ENCODE assay signal across 13 cellular contexts in genomic region chr4:52657317-52657629, GRCh38. TPM values are rescaled to one million over a fixed set of nuclear protein-coding genes. Genes with fewer than 3 reads are reported as not detected.
DNase-seq lines count a peak whose midpoint lies in the region; ATAC-seq and TF ChIP-seq lines count a peak whose summit lies in the region.
"Had no signal": no experiment of that assay in that cellular context is flagged by ENCODE, and none has a peak within 500 bp of the region (broad histone marks: within the 10 kb centered on the region; RNA-seq: fewer than 3 reads in every experiment).

No MANE protein-coding gene starts in this region.

- peaks cover 13% of the 10 kb centered on the region for H3K27me3 Mint-ChIP-seq in stimulated activated naive CD8-positive, alpha-beta T cell treated with anti-CD3 and anti-CD28 coated beads, Interleukin-15, Interleukin-2, amounts not matched to agents 100 ng/mL and 50 ng/mL, for 24 hours
- no peaks in the 10 kb centered on the region for H3K27me3 Mint-ChIP-seq in central memory CD8-positive, alpha-beta T cell
- peaks cover 0 to 3% (median 0%) of the 10 kb centered on the region in 3 donors for H3K27me3 Mint-ChIP-seq in naive B cell

- peaks cover 3% of the 10 kb centered on the region for H3K9me3 Mint-ChIP-seq in stimulated activated naive CD8-positive, alpha-beta T cell treated with anti-CD3 and anti-CD28 coated beads, Interleukin-15, Interleukin-2, amounts not matched to agents 100 ng/mL and 50 ng/mL, for 24 hours
- no peaks in the 10 kb centered on the region for H3K9me3 Mint-ChIP-seq in central memory CD8-positive, alpha-beta T cell
- H3K9me3 Mint-ChIP-seq in naive B cell, result no peaks in the 10 kb centered on the region
- H3K9me3 Mint-ChIP-seq: stimulated activated naive CD8-positive, alpha-beta T cell treated with anti-CD3 and anti-CD28 coated beads, Interleukin-15, amount 100 ng/mL, for 72 hours had no signal

- no peak overlapping the region for H3K4me3 ChIP-seq in WERI-Rb-1 (ENCODE audit: low read depth, low read length)

- peak overlapping the region; percentile 71 for H3K4me3 Mint-ChIP-seq in stimulated activated naive CD8-positive, alpha-beta T cell treated with anti-CD3 and anti-CD28 coated beads, Interleukin-15, Interleukin-2, amounts not matched to agents 100 ng/mL and 50 ng/mL, for 24 hours
- peak overlapping the region; percentile 81 for H3K4me3 Mint-ChIP-seq in central memory CD8-positive, alpha-beta T cell
- H3K4me3 Mint-ChIP-seq in naive B cell, result peak overlapping the region in 7 of 8 donors; percentile 32 to 91 (median 81)

- peaks cover 4% of the 10 kb centered on the region for H3K36me3 Mint-ChIP-seq in stimulated activated naive CD8-positive, alpha-beta T cell treated with anti-CD3 and anti-CD28 coated beads, Interleukin-15, Interleukin-2, amounts not matched to agents 100 ng/mL and 50 ng/mL, for 24 hours (ENCODE audit: low read depth)
- H3K36me3 Mint-ChIP-seq in central memory CD8-positive, alpha-beta T cell (ENCODE audit: insufficient read depth), result peaks cover 5% of the 10 kb centered on the region
- H3K36me3 Mint-ChIP-seq in naive B cell, result peaks cover 0 to 3% of the 10 kb centered on the region in 2 donors

- H3K27me3 ChIP-seq in WERI-Rb-1 (ENCODE audit: insufficient read depth, low read depth, severe bottlenecking), result peaks cover 52% of the 10 kb centered on the region
- H3K27me3 ChIP-seq: MG63 had no signal

- no peak overlapping the region for H3K27ac ChIP-seq in WERI-Rb-1
- H3K27ac ChIP-seq: lower lobe of right lung had no signal

- DNase-seq in stimulated activated naive CD8-positive, alpha-beta T cell treated with anti-CD3 and anti-CD28 coated beads, Interleukin-15, Interleukin-2, amounts not matched to agents 100 U/mL and 50 U/mL, for 24 hours, result no peak
- no peak for DNase-seq in central memory CD8-positive, alpha-beta T cell (ENCODE audit: low spot score in 2 of 2)
- no peak for DNase-seq in naive B cell
- DNase-seq in WERI-Rb-1, result no peak
- DNase-seq in NCI-H2081 treated with DMSO at 0.1 percent for 48 hours (lab: John Stamatoyannopoulos, UW), result no peak
- DNase-seq: activated gamma-delta T cell; lower lobe of right lung; MG63; NCI-H774; stimulated activated naive CD8-positive, alpha-beta T cell treated with anti-CD3 and anti-CD28 coated beads, Interleukin-15, amount 100 ng/mL, for 72 hours had no signal

- no peaks in the 10 kb centered on the region for H3K36me3 ChIP-seq in WERI-Rb-1
- H3K36me3 ChIP-seq: lower lobe of right lung had no signal

- H3K4me1 Mint-ChIP-seq in stimulated activated naive CD8-positive, alpha-beta T cell treated with anti-CD3 and anti-CD28 coated beads, Interleukin-15, Interleukin-2, amounts not matched to agents 100 ng/mL and 50 ng/mL, for 24 hours (ENCODE audit: low read depth), result peaks cover 11% of the 10 kb centered on the region
- peaks cover 34% of the 10 kb centered on the region for H3K4me1 Mint-ChIP-seq in central memory CD8-positive, alpha-beta T cell
- H3K4me1 Mint-ChIP-seq in naive B cell, result peaks cover 8 to 31% (median 18%) of the 10 kb centered on the region in 3 donors

- H3K27ac Mint-ChIP-seq in stimulated activated naive CD8-positive, alpha-beta T cell treated with anti-CD3 and anti-CD28 coated beads, Interleukin-15, Interleukin-2, amounts not matched to agents 100 ng/mL and 50 ng/mL, for 24 hours, result no peak overlapping the region
- H3K27ac Mint-ChIP-seq in central memory CD8-positive, alpha-beta T cell (ENCODE audit: low read depth), result no peak overlapping the region
- H3K27ac Mint-ChIP-seq in naive B cell, result peak overlapping the region in 4 of 6 donors; percentile 15 to 63 (median 40)
- H3K27ac Mint-ChIP-seq: stimulated activated naive CD8-positive, alpha-beta T cell treated with anti-CD3 and anti-CD28 coated beads, Interleukin-15, amount 100 ng/mL, for 72 hours had no signal

- no peaks in the 10 kb centered on the region for H3K9me3 ChIP-seq in WERI-Rb-1 (ENCODE audit: severe bottlenecking)
- H3K9me3 ChIP-seq: lower lobe of right lung, MG63 had no signal

- no peak for TF ChIP-seq CTCF in WERI-Rb-1 (IDR thresholded peaks at IDR 0.05; ENCODE audit: low read depth, low read length)

- no peak for ATAC-seq in stimulated activated naive CD8-positive, alpha-beta T cell treated with anti-CD3 and anti-CD28 coated beads, Interleukin-15, Interleukin-2, amounts not matched to agents 100 U/mL and 50 U/mL, for 24 hours
- ATAC-seq in central memory CD8-positive, alpha-beta T cell (replicated peaks; ENCODE audit: extremely low read depth, poor library complexity, severe bottlenecking), result no peak
- ATAC-seq in naive B cell (ENCODE audit: low read depth in 2 of 2) (no peak), GM18867 (IDR thresholded peaks at IDR 0.05; ENCODE audit: unreplicated experiment) (no peak), HG03159 (IDR thresholded peaks at IDR 0.05; ENCODE audit: unreplicated experiment) (no peak)
- ATAC-seq: lower lobe of right lung; stimulated activated naive CD8-positive, alpha-beta T cell treated with anti-CD3 and anti-CD28 coated beads, Interleukin-15, amount 100 ng/mL, for 72 hours had no signal

RNA-seq across cellular contexts. Expression of gene USP46, which starts 1.8 kb away (rescaled TPM):
- polyA plus RNA-seq in naive B cell (ENCODE audit: low read depth in 6 of 6), result 1 to 10 TPM; 1.2 to 5.2 (median 1.8) TPM

Comparison
In these comparisons a context has a peak if more than half of its experiments do, and no peak if none do; other contexts are left out.
1. H3K27ac Mint-ChIP-seq: peak in naive B cell (4 of 6); none in stimulated activated naive CD8-positive, alpha-beta T cell treated with anti-CD3 and anti-CD28 coated beads, Interleukin-15, Interleukin-2, amounts not matched to agents 100 ng/mL and 50 ng/mL, for 24 hours (single experiment) and central memory CD8-positive, alpha-beta T cell (single experiment).
2. Peak in every context shown above with its lines, with median percentiles within 50 percentile points of each other: H3K4me3 Mint-ChIP-seq.